12 cellular contexts compared by ENCODE assay signal in the genomic region with DNA sequence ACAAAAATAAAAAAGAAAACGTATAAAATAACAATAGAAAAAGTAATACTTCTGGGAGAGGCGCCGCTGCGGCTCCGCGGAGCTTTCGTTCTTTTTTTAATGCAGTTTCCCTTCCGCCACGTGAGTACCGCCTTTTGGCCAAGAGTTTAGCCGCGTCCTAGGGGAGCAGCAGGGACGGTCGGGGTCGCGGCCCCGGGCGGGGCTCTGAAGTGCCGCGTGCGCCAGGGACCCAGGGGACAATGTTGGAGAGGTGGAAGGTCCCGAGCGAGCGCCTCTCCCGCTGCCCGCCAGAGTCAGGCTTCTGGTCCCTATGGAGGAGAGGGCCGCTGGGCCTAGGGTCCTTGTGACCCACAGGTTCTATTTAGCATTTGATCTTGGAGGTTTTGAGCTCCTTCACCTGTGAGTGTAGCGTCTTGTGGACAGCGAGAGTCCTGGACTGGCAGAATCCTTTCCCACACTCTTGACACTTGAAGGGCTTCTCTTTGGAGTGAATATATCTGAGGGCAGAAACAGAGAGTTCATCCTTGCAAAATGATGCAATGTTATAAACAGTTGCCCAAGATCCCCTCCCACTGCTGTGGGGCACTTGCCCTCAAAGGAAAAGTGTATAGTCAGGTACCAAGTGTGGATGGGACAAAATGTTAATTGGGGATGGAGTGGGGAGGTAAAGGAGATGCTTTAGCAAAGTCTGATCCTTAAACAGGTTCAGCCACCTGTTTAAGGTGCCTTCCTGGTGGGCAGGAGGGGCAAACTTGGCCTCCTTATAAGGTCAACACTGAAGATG. TPM values are rescaled to one million over a fixed set of nuclear protein-coding genes. Genes with fewer than 3 reads are reported as not detected.
DNase-seq lines count a peak whose midpoint lies in the region; TF ChIP-seq lines count a peak whose summit lies in the region.
"Had no signal": no experiment of that assay in that cellular context is flagged by ENCODE, and none has a peak within 500 bp of the region (broad histone marks: within the 10 kb centered on the region; RNA-seq: fewer than 3 reads in every experiment).

No MANE protein-coding gene starts in this region.

- no peak overlapping the region for H2BK120ac ChIP-seq in H9 (ENCODE audit: low read depth, low read length, poor library complexity, severe bottlenecking)

- WGBS in H9 (ENCODE audit: extremely low coverage, insufficient read length, low lambda C conversion rate): no CpG with 5 or more reads among the region's 29 CpGs

- H3K79me1 ChIP-seq in H9 (ENCODE audit: insufficient read depth, low read depth, low read length, poor library complexity, severe bottlenecking): no peaks in the 10 kb centered on the region

- H3K4ac ChIP-seq in H9 (ENCODE audit: low read depth, low read length): no peak overlapping the region

- H3K4me3 ChIP-seq in coronary artery (peak overlapping the region; percentile 36), neural cell (ENCODE audit: low read length) (no peak overlapping the region)
- H3K4me3 ChIP-seq: colonic mucosa had no signal

- no peak overlapping the region for H2BK5ac ChIP-seq in H9 (ENCODE audit: insufficient read length, low read length)

- peaks cover 78% of the 10 kb centered on the region for H3K27me3 ChIP-seq in H9 (ENCODE audit: insufficient read depth, low read length)
- peaks cover 86% of the 10 kb centered on the region for H3K27me3 ChIP-seq in neural cell (ENCODE audit: insufficient read depth, low read depth, low read length)

- H2AK5ac ChIP-seq in H9 (ENCODE audit: insufficient read length, low read length): no peak overlapping the region

- DNase-seq in SIG-M5 treated with dmso at 0.1 percent for 504 hours (lab: John Stamatoyannopoulos, UW; ENCODE audit: unreplicated experiment): peak; percentile 42
- DNase-seq in SIG-M5 (lab: John Stamatoyannopoulos, UW): no peak
- no peak for DNase-seq in H9
- DNase-seq in coronary artery (ENCODE audit: low spot score): no peak
- no peak for DNase-seq in D341Med (ENCODE audit: low spot score)
- no peak for DNase-seq in ACHN
- no peak for DNase-seq in posterior cingulate gyrus
- DNase-seq: 8988T, colonic mucosa, HCEC 1CT, NCI-H524 treated with DMSO at 0.1 percent for 48 hours had no signal

- H3K23me2 ChIP-seq in H9 (ENCODE audit: insufficient read length, low read depth, low read length, poor library complexity, severe bottlenecking): peaks cover 8% of the 10 kb centered on the region

- H3K14ac ChIP-seq in H9 (ENCODE audit: insufficient read depth, low read length): no peak overlapping the region

- H3K79me2 ChIP-seq in H9 (ENCODE audit: insufficient read depth, low read length) (no peaks in the 10 kb centered on the region), neural cell (replicated peaks; ENCODE audit: insufficient read depth, low read length) (peaks cover 3% of the 10 kb centered on the region)

- H3K4me1 ChIP-seq in H9 (ENCODE audit: insufficient read depth, low read length): no peaks in the 10 kb centered on the region

- TF ChIP-seq EP300 in neural cell (conservative IDR thresholded peaks at IDR 0.05; ENCODE audit: poor library complexity, severe bottlenecking): no peak

- no peak for TF ChIP-seq RAD21 in neural cell (conservative IDR thresholded peaks at IDR 0.05)

- in situ Hi-C loops in ACHN (cut with HindIII; ENCODE audit: low pct_ligation_motif_present, low pct_unique_long_range_greater_than_20kb, low sequenced_read_pairs): loop anchor here (25.0 kb wide), 1 partner anchor 510 kb away; no protein-coding TSS in a partner anchor

- H3K9me3 ChIP-seq in H9 (ENCODE audit: control insufficient read depth, low read depth, low read length) (no peaks in the 10 kb centered on the region), neural cell (ENCODE audit: low read length) (peaks cover 4% of the 10 kb centered on the region)
- H3K9me3 ChIP-seq: colonic mucosa had no signal

- H3K36me3 ChIP-seq in neural cell (ENCODE audit: insufficient read depth, low read length): no peaks in the 10 kb centered on the region
- H3K36me3 ChIP-seq: colonic mucosa had no signal

- peaks cover 27 to 39% of the 10 kb centered on the region in 2 experiments for H3K4me1 Mint-ChIP-seq in H9

- peak overlapping the region; percentile 0 for H3K4me2 ChIP-seq in H9 (ENCODE audit: insufficient read depth, insufficient read length, low read length)
- H3K4me2 ChIP-seq in neural cell (ENCODE audit: low read length): no peak overlapping the region

- no peaks in the 10 kb centered on the region for H3F3A ChIP-seq in neural cell (ENCODE audit: insufficient read depth, low read length, poor library complexity, severe bottlenecking)

- H3K27ac ChIP-seq in H9 (ENCODE audit: insufficient read length, low read depth, low read length): no peak overlapping the region
- peak overlapping the region in 1 of 2 donors; percentile 33 for H3K27ac ChIP-seq in coronary artery
- H3K27ac ChIP-seq in neural cell (ENCODE audit: low read length): no peak overlapping the region
- H3K27ac ChIP-seq: colonic mucosa had no signal

- H4K5ac ChIP-seq in H9 (ENCODE audit: insufficient read length, low read depth, low read length): no peak overlapping the region

- H3K56ac ChIP-seq in H9 (ENCODE audit: insufficient read length, low read depth, low read length): no peak overlapping the region

- H3K9ac ChIP-seq in H9 (ENCODE audit: extremely low read depth, insufficient read length, low read length) (no peak overlapping the region), neural cell (ENCODE audit: low read length) (no peak overlapping the region)

- H3K9me3 Mint-ChIP-seq in H9: no peaks in the 10 kb centered on the region; a peak in 3 of 5 replicates

- H3T11ph ChIP-seq in H9 (ENCODE audit: low read length): no peak overlapping the region

- intact Hi-C loops in posterior cingulate gyrus (cut with DNase I): loop anchor here (5.0 kb wide), 1 partner anchor 510 kb away; no protein-coding TSS in a partner anchor

- peaks cover 90% of the 10 kb centered on the region for H3K27me3 Mint-ChIP-seq in H9 (ENCODE audit: low read depth)

- no peak overlapping the region for H2AFZ ChIP-seq in H9 (ENCODE audit: low read length)
- H2AFZ ChIP-seq in neural cell (ENCODE audit: low read depth, low read length): no peak overlapping the region

- H3K4me3 Mint-ChIP-seq in H9: peak overlapping the region; percentile 25 to 70

- no peak overlapping the region for H3K23ac ChIP-seq in H9 (ENCODE audit: insufficient read length, low read depth, low read length)

- H2BK20ac ChIP-seq in H9 (ENCODE audit: low read depth, low read length, poor library complexity, severe bottlenecking): no peak overlapping the region

- peaks cover 0 to 4% (median 0%) of the 10 kb centered on the region in 3 experiments; a peak in 1 of 7 replicates for H3K36me3 Mint-ChIP-seq in H9 (ENCODE audit: insufficient read depth in 1 of 3, low read depth in 3 of 3)

- H2BK12ac ChIP-seq in H9 (ENCODE audit: insufficient read length, low read depth, low read length): no peak overlapping the region

- no peaks in the 10 kb centered on the region for H3K9me2 ChIP-seq in neural cell (ENCODE audit: insufficient read depth, low read length)

- H4K20me1 ChIP-seq in H9 (ENCODE audit: control insufficient read depth, insufficient read depth, insufficient read length) (no peaks in the 10 kb centered on the region), neural cell (ENCODE audit: insufficient read depth) (no peaks in the 10 kb centered on the region)

- H4K8ac ChIP-seq in H9 (replicated peaks; ENCODE audit: insufficient read length, low read depth, low read length): no peak overlapping the region

- H2BK15ac ChIP-seq in H9 (ENCODE audit: low read depth, low read length): no peak overlapping the region

- H4K91ac ChIP-seq in H9 (ENCODE audit: insufficient read length, low read depth, low read length): no peak overlapping the region

- H3K27ac Mint-ChIP-seq in H9: no peak overlapping the region; a peak in 1 of 7 replicates

- H3K18ac ChIP-seq in H9 (ENCODE audit: insufficient read length, low read depth, low read length): no peak overlapping the region

- TF ChIP-seq CTCF in H9 (conservative IDR thresholded peaks at IDR 0.05): no peak
- no peak for TF ChIP-seq CTCF in coronary artery (IDR thresholded peaks at IDR 0.05)
- no peak for TF ChIP-seq CTCF in neural cell (IDR thresholded peaks at IDR 0.05; ENCODE audit: poor library complexity, severe bottlenecking)

TF ChIP-seq in neural cell, 6 proteins besides CTCF, POLR2A, EP300 and RAD21:
- peak; percentile 68 for TF ChIP-seq EZH2 (IDR thresholded peaks at IDR 0.05; ENCODE audit: borderline replicate concordance, insufficient read depth, low read length, poor library complexity, severe bottlenecking)
- no peak for TF ChIP-seq POLR2AphosphoS5 (IDR thresholded peaks at IDR 0.05)

RNA-seq across cellular contexts. Expression of gene OSR1, which starts 6.3 kb away (rescaled TPM):
- 0.24 and 0.35 TPM in 2 replicates for total RNA-seq in H9 (2021)
- not detected in 2 replicates for polyA plus RNA-seq in neural cell
- polyA minus RNA-seq in neural cell: not detected in 2 replicates
